In genomic region chr1:17189632-17190525, GRCh38 we compare ENCODE assay signal across 10 cellular contexts. TPM values are rescaled to one million over a fixed set of nuclear protein-coding genes. Genes with fewer than 3 reads are reported as not detected.
A peak's percentile ranks its signal among the peaks of the same experiment; 100 is the strongest.
DNase-seq lines count a peak whose midpoint lies in the region; ATAC-seq and TF ChIP-seq lines count a peak whose summit lies in the region.
"Had no signal": no experiment of that assay in that cellular context is flagged by ENCODE, and none has a peak within 500 bp of the region (broad histone marks: within the 10 kb centered on the region; RNA-seq: fewer than 3 reads in every experiment).

No MANE protein-coding gene starts in this region.

- intact Hi-C loops in psoas muscle (cut with DNase I): no loop called here

- DNase-seq in GM04504 (ENCODE audit: low read depth): peak; percentile 96
- no peak for DNase-seq in SK-N-MC (ENCODE audit: low read depth, low spot score)
- peak; percentile 91 to 99 for DNase-seq in fibroblast of lung (ENCODE audit: low read depth in 2 of 2)
- peak; percentile 55 for DNase-seq in retinal pigment epithelial cell (ENCODE audit: low read depth)
- DNase-seq in GM10266 (ENCODE audit: extremely low spot score): no peak
- DNase-seq in psoas muscle: no peak
- no peak for DNase-seq in amygdala (lab: John Stamatoyannopoulos, UW)
- DNase-seq in NCI-H1417 (lab: John Stamatoyannopoulos, UW): no peak
- DNase-seq: DMS79 had no signal

- H4K20me1 ChIP-seq in fibroblast of lung (ENCODE audit: control insufficient read depth, extremely low read depth, insufficient read depth, low read length): no peaks in the 10 kb centered on the region

- H3K4me1 ChIP-seq in fibroblast of lung (ENCODE audit: control insufficient read depth, extremely low read depth, insufficient read depth, low read length) (peaks cover 10% of the 10 kb centered on the region), psoas muscle (no peaks in the 10 kb centered on the region)

- H2AFZ ChIP-seq in fibroblast of lung (ENCODE audit: low read length): peak overlapping the region; percentile 60

- H3K4me2 ChIP-seq in fibroblast of lung (ENCODE audit: extremely low read depth, insufficient read depth, low read length): peak overlapping the region; percentile 59

- H3K9me3 ChIP-seq in SK-N-MC (ENCODE audit: low read depth, low read length) (no peaks in the 10 kb centered on the region), fibroblast of lung (ENCODE audit: control insufficient read depth, insufficient read depth, low read depth, low read length) (no peaks in the 10 kb centered on the region), psoas muscle (no peaks in the 10 kb centered on the region)

- no peak overlapping the region for H3K9ac ChIP-seq in SK-N-MC (ENCODE audit: insufficient read length)
- no peak overlapping the region for H3K9ac ChIP-seq in fibroblast of lung (ENCODE audit: insufficient read depth, low read length)

- H3K36me3 ChIP-seq in SK-N-MC (ENCODE audit: insufficient read depth, low read length) (no peaks in the 10 kb centered on the region), fibroblast of lung (ENCODE audit: control insufficient read depth, insufficient read depth, low read length) (no peaks in the 10 kb centered on the region), psoas muscle (ENCODE audit: insufficient read depth in 1 of 2, low read depth in 1 of 2) (no peaks in the 10 kb centered on the region)
- H3K36me3 ChIP-seq: cardiac muscle cell had no signal

- no peak for ATAC-seq in psoas muscle

- H3K27me3 ChIP-seq in fibroblast of lung (ENCODE audit: control insufficient read depth, insufficient read depth, low read length) (no peaks in the 10 kb centered on the region), psoas muscle (ENCODE audit: insufficient read depth in 3 of 3, low read length in 2 of 3) (peaks cover 0 to 7% (median 2%) of the 10 kb centered on the region in 3 donors)
- H3K27me3 ChIP-seq: cardiac muscle cell had no signal

- no peak for TF ChIP-seq CTCF in fibroblast of lung (conservative IDR thresholded peaks at IDR 0.05 in 1 of 2, IDR thresholded peaks at IDR 0.05 in 1 of 2; ENCODE audit: low read depth in 1 of 2, low read length in 2 of 2)
- no peak for TF ChIP-seq CTCF in retinal pigment epithelial cell (conservative IDR thresholded peaks at IDR 0.05; ENCODE audit: low read depth, low read length)
- no peak for TF ChIP-seq CTCF in GM10266 (IDR thresholded peaks at IDR 0.05; ENCODE audit: control insufficient read depth, insufficient read depth, low read depth, missing control alignments)
- TF ChIP-seq CTCF in psoas muscle (IDR thresholded peaks at IDR 0.05): no peak

- no peaks in the 10 kb centered on the region for H3K79me2 ChIP-seq in fibroblast of lung (ENCODE audit: control insufficient read depth, insufficient read depth, low read length)

- no peak overlapping the region for H3K4me3 ChIP-seq in SK-N-MC
- H3K4me3 ChIP-seq in fibroblast of lung (replicated peaks in 1 of 4; ENCODE audit: control extremely low read depth in 1 of 4, insufficient read depth in 1 of 4, low read depth in 3 of 4, low read length in 4 of 4): no peak overlapping the region
- no peak overlapping the region for H3K4me3 ChIP-seq in retinal pigment epithelial cell (ENCODE audit: low read length)
- H3K4me3 ChIP-seq in psoas muscle: no peak overlapping the region
- H3K4me3 ChIP-seq: cardiac muscle cell had no signal

- H3K27ac ChIP-seq in SK-N-MC: peak overlapping the region; percentile 68
- H3K27ac ChIP-seq in fibroblast of lung (ENCODE audit: insufficient read depth, low read length): peak overlapping the region; percentile 70
- no peak overlapping the region for H3K27ac ChIP-seq in psoas muscle
- H3K27ac ChIP-seq: cardiac muscle cell had no signal

- 68 to 73% (median 73%) methylated on average over 12 of the region's 12 CpGs for WGBS in psoas muscle, 3 donors

RNA-seq across cellular contexts. Expression of gene PADI1, which starts 15.0 kb away (rescaled TPM):
- total RNA-seq in fibroblast of lung: not detected in 2 replicates
- not detected in 2 replicates for polyA plus RNA-seq in fibroblast of lung
- polyA plus RNA-seq in fibroblast of lung (2012): not detected in 2 replicates
- not detected in 2 replicates for polyA minus RNA-seq in fibroblast of lung (ENCODE audit: low replicate concordance)
- total RNA-seq in psoas muscle: not detected
- not detected for polyA plus RNA-seq in psoas muscle

RNA-seq across cellular contexts. Expression of gene PADI3, which starts 59.0 kb away (rescaled TPM):
- total RNA-seq in fibroblast of lung: not detected in 2 replicates
- polyA plus RNA-seq in fibroblast of lung: not detected in 2 replicates
- polyA plus RNA-seq in fibroblast of lung (2012): not detected in 2 replicates
- polyA minus RNA-seq in fibroblast of lung (ENCODE audit: low replicate concordance): not detected in 2 replicates
- under 1 TPM in 1 of 4 donors, not detected in 3; 0.09 TPM for total RNA-seq in psoas muscle
- under 1 TPM in 2 of 3 donors, not detected in 1; 0.01 to 0.04 TPM for polyA plus RNA-seq in psoas muscle
- polyA plus RNA-seq: cardiac muscle cell had no signal

Comparison
In these comparisons a context has a peak if more than half of its experiments do, and no peak if none do; other contexts are left out.
1. DNase-seq: peak in GM04504 (single experiment), fibroblast of lung (2 of 2) and retinal pigment epithelial cell (single experiment); none in SK-N-MC (single experiment), GM10266 (single experiment), psoas muscle (0 of 2), amygdala (0 of 56) and NCI-H1417 (0 of 3).